13 cellular contexts compared by ENCODE assay signal in the genomic region with DNA sequence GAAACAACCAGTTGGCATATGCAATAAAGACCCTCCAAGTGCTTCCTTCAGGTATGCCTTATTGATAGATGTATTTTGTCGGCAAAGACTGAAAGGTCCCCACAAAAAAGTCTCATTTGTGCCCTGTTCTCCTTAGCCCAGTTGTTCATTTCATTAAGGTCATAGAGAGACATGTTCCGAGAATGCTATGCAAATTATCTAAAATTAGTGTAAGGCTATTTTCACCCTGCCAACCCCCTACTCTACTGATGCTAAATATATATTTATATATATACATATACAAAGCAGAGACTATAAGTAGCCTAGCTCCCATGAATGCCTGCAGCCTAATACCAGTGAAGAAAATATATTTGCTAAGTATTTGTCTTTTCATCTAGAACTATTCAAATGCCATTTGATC.
A peak's percentile ranks its signal among the peaks of the same experiment; 100 is the strongest.
DNase-seq lines count a peak whose midpoint lies in the region; ATAC-seq lines count a peak whose summit lies in the region.
"Had no signal": no experiment of that assay in that cellular context is flagged by ENCODE, and none has a peak within 500 bp of the region (broad histone marks: within the 10 kb centered on the region; RNA-seq: fewer than 3 reads in every experiment).

No MANE protein-coding gene starts in this region.

- DNase-seq in hypothalamus (lab: John Stamatoyannopoulos, UW): no peak
- DNase-seq in iPS-NIHi11 (ENCODE audit: low spot score): no peak
- no peak for DNase-seq in activated CD4-positive, alpha-beta T cell treated with anti-CD3 and anti-CD28 coated beads, Interleukin-2, amount 10 ng/mL, durations not matched to agents 7 days and 5 days
- DNase-seq: amygdala, dermis blood vessel endothelial cell, DMS53, islet precursor cell had no signal

- ATAC-seq in GM18502 (IDR thresholded peaks at IDR 0.05; ENCODE audit: poor library complexity, unreplicated experiment): peak; percentile 89
- peak; percentile 76 for ATAC-seq in GM19455 (IDR thresholded peaks at IDR 0.05; ENCODE audit: unreplicated experiment)
- ATAC-seq in HG02763 (IDR thresholded peaks at IDR 0.05; ENCODE audit: unreplicated experiment): peak; percentile 75
- ATAC-seq in HG03460 (IDR thresholded peaks at IDR 0.05; ENCODE audit: unreplicated experiment): peak; percentile 66
- no peak for ATAC-seq in HG02840 (IDR thresholded peaks at IDR 0.05; ENCODE audit: low FRiP score, unreplicated experiment)
- ATAC-seq: Right ventricle myocardium inferior had no signal

- H3K4me3 Mint-ChIP-seq in activated CD4-positive, alpha-beta T cell treated with anti-CD3 and anti-CD28 coated beads, Interleukin-2, amount 10 ng/mL, durations not matched to agents 7 days and 5 days: no peak overlapping the region

- no peak overlapping the region for H3K27ac Mint-ChIP-seq in activated CD4-positive, alpha-beta T cell treated with anti-CD3 and anti-CD28 coated beads, Interleukin-2, amount 10 ng/mL, durations not matched to agents 7 days and 5 days

- peaks cover 15% of the 10 kb centered on the region for H3K9me3 Mint-ChIP-seq in activated CD4-positive, alpha-beta T cell treated with anti-CD3 and anti-CD28 coated beads, Interleukin-2, amount 10 ng/mL, durations not matched to agents 7 days and 5 days

- H3K27me3 Mint-ChIP-seq in activated CD4-positive, alpha-beta T cell treated with anti-CD3 and anti-CD28 coated beads, Interleukin-2, amount 10 ng/mL, durations not matched to agents 7 days and 5 days: peaks cover 12% of the 10 kb centered on the region

- POLR2A ChIA-PET in activated CD4-positive, alpha-beta T cell treated with anti-CD3 and anti-CD28 coated beads, Interleukin-2, amount 10 ng/mL, durations not matched to agents 7 days and 5 days (lab: Charles Lee): no interaction called here

- H3K4me1 Mint-ChIP-seq in activated CD4-positive, alpha-beta T cell treated with anti-CD3 and anti-CD28 coated beads, Interleukin-2, amount 10 ng/mL, durations not matched to agents 7 days and 5 days: peaks cover 3% of the 10 kb centered on the region

- CTCF ChIA-PET in activated CD4-positive, alpha-beta T cell treated with anti-CD3 and anti-CD28 coated beads, Interleukin-2, amount 10 ng/mL, durations not matched to agents 7 days and 5 days (lab: Charles Lee): no interaction called here

- peaks cover 2% of the 10 kb centered on the region for H3K36me3 Mint-ChIP-seq in activated CD4-positive, alpha-beta T cell treated with anti-CD3 and anti-CD28 coated beads, Interleukin-2, amount 10 ng/mL, durations not matched to agents 7 days and 5 days (ENCODE audit: low read depth)
